In the genomic region with DNA sequence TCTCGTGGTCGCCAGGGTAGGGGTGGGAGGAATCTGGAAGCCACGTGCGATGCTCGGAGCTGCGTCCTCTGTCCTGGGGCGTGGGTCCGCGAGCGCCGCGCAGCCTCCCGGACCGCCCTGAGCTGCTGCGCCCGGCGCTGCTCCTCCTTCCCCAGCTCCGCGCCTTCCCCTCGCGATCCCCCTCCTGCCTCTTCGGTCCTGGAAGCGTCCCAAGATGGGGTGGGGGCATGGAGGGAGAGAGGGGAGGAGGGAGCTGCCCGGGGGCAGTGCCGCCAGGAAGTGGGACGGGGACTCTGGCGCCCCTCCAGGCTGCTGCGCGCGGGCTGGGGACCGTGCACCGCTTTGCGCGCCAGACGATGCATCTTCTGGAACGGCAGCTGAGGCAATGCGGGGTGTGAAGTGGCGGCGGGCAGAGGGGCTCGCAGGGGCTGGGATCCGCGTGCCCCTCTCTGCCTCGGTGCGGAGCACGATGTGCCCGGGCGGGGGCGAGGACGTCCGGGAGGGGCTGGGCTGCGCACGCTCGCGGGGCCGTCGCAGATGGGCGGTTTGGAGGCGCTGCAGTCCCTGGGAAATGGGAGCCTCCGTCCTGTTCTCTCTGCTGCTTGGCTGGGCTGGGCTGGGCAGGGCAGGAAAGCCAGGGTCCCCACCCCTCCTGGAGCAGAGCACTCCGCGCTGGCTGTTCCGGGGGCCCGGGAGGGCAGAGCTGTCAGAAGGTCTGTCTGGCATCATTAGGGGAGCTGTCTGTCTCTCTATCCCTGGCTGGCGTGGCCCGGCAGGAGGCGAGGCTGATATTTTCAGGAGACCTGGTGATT, we compare ENCODE assay signal across 9 cellular contexts.
DNase-seq lines count a peak whose midpoint lies in the region; ATAC-seq and TF ChIP-seq lines count a peak whose summit lies in the region.
"Had no signal": no experiment of that assay in that cellular context is flagged by ENCODE, and none has a peak within 500 bp of the region (broad histone marks: within the 10 kb centered on the region; RNA-seq: fewer than 3 reads in every experiment).

No MANE protein-coding gene starts in this region.

- TF ChIP-seq CTCF in fibroblast of villous mesenchyme (IDR thresholded peaks at IDR 0.05; ENCODE audit: insufficient read depth, low read depth, low read length) = no peak

- no peak overlapping the region for H3K4me3 Mint-ChIP-seq in T-helper 17 cell

- DNase-seq in NCI-H748 (lab: John Stamatoyannopoulos, UW; ENCODE audit: unreplicated experiment) = peak; percentile 44
- DNase-seq in NCI-H748 treated with DMSO at 0.1 percent for 48 hours (lab: John Stamatoyannopoulos, UW) = no peak
- no peak for DNase-seq in T-helper 17 cell
- DNase-seq in fibroblast of villous mesenchyme (ENCODE audit: low read depth) = no peak
- no peak for DNase-seq in NOMO-1 treated with DMSO at 0.1 percent for 48 hours (lab: John Stamatoyannopoulos, UW; ENCODE audit: unreplicated experiment)
- DNase-seq in dedifferentiated amniotic fluid mesenchymal stem cell (ENCODE audit: extremely low spot score) = no peak
- DNase-seq: CD4-positive, CD25-positive, alpha-beta regulatory T cell had no signal

- ATAC-seq in T-helper 17 cell (peak; percentile 59), HG02763 (IDR thresholded peaks at IDR 0.05; ENCODE audit: unreplicated experiment) (no peak)

- H3K27ac Mint-ChIP-seq in T-helper 17 cell = no peak overlapping the region

- H3K4me3 ChIP-seq in fibroblast of villous mesenchyme (ENCODE audit: low read depth, low read length) = peak overlapping the region; percentile 40
- peak overlapping the region in 4 of 7 experiments; percentile 6 to 37 (median 24) for H3K4me3 ChIP-seq in skin epidermis

- no peaks in the 10 kb centered on the region for H3K36me3 Mint-ChIP-seq in T-helper 17 cell (ENCODE audit: low read depth)
- H3K36me3 Mint-ChIP-seq: CD4-positive, CD25-positive, alpha-beta regulatory T cell had no signal

- H3K27ac ChIP-seq in skin epidermis = peak overlapping the region in 1 of 21 experiments; percentile 21

- no peaks in the 10 kb centered on the region for H3K9me3 ChIP-seq in T-helper 17 cell (ENCODE audit: control insufficient read depth, low read length, poor library complexity, severe bottlenecking)

- H3K4me1 Mint-ChIP-seq in T-helper 17 cell = no peaks in the 10 kb centered on the region

- peaks cover 35% of the 10 kb centered on the region for H3K27me3 Mint-ChIP-seq in T-helper 17 cell
